In the genomic region with DNA sequence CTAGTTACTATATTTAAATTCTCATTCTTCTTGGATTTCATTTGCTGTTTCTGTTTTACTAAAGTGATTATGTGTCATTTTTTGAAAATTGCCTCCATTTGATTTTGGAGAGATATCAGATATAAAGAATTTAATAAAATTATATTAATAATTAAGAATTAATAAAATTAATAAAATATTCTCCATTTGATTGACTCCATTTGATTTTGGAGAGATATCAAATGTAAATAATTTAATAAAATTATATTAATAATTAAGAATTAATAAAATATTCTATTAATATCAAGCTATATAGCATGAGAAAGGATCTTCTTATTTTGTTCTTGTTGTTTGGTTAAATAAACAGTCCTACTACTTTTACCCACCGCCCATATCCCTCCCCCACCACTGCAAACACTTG, we compare ENCODE assay signal across 17 cellular contexts.
"Had no signal": no experiment of that assay in that cellular context is flagged by ENCODE, and none has a peak within 500 bp of the region (broad histone marks: within the 10 kb centered on the region; RNA-seq: fewer than 3 reads in every experiment).

No MANE protein-coding gene starts in this region.

- DNase-seq: KBM-7, NCI-H1092, NCI-H1105 treated with DMSO at 0.1 percent for 48 hours, NCI-H1417 treated with DMSO at 0.1 percent for 48 hours, NCI-H146, NCI-H1694 treated with DMSO at 0.1 percent for 48 hours, NCI-H1930, NCI-H2081, NCI-H2107, NCI-H2227 treated with DMSO at 0.1 percent for 48 hours, NCI-H524 treated with DMSO at 0.1 percent for 48 hours, NCI-H69, NCI-H774, SHP77 treated with DMSO at 0.1 percent for 48 hours, SJCRH30 had no signal

- H3K9me3 ChIP-seq: SJCRH30 had no signal

- H3K27ac ChIP-seq: RWPE1, SJCRH30 had no signal

- H3K36me3 ChIP-seq: SJCRH30 had no signal

- ATAC-seq: SK-N-SH treated with all-trans-retinoic acid at 6 μM for 48 hours had no signal

- H3K4me3 ChIP-seq: SJCRH30 had no signal

- H3K27me3 ChIP-seq: SJCRH30 had no signal

- H3K4me1 ChIP-seq: SJCRH30 had no signal
